19 cellular contexts compared by ENCODE assay signal in the genomic region with DNA sequence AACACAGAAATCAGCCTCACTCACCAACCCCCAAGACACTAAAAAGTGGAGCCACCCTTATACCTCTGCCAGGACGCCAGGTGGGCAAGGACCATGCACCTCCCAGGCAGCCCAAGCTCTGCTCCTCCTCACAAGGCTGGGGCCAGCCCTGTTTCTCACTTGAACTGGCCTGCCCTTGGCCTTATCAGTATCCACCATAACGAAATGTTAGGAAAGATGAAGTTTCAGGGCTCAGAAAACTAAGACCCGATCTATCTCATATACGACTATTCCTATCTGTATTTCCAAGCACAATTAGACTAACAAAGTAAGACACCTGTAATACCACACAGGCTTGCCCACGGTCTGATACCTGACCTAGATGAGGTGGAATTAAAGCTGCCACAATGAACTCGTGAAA. TPM values are rescaled to one million over a fixed set of nuclear protein-coding genes. Genes with fewer than 3 reads are reported as not detected.
DNase-seq lines count a peak whose midpoint lies in the region; ATAC-seq and TF ChIP-seq lines count a peak whose summit lies in the region.
"Had no signal": no experiment of that assay in that cellular context is flagged by ENCODE, and none has a peak within 500 bp of the region (broad histone marks: within the 10 kb centered on the region; RNA-seq: fewer than 3 reads in every experiment).

No MANE protein-coding gene starts in this region.

- H3K4me1 ChIP-seq in esophagus squamous epithelium, result peaks cover 20 to 78% (median 44%) of the 10 kb centered on the region in 3 donors
- peaks cover 0 to 85% (median 67%) of the 10 kb centered on the region in 4 donors for H3K4me1 ChIP-seq in sigmoid colon

- no peaks in the 10 kb centered on the region for H3K27me3 ChIP-seq in esophagus squamous epithelium
- H3K27me3 ChIP-seq in sigmoid colon, result no peaks in the 10 kb centered on the region
- H3K27me3 ChIP-seq: BE2C, MG63 had no signal

- H3K4me3 ChIP-seq in esophagus squamous epithelium (no peak overlapping the region), sigmoid colon (no peak overlapping the region)
- H3K4me3 ChIP-seq: MG63, prostate gland had no signal

- no peak overlapping the region for H3K4me3 Mint-ChIP-seq in activated T-cell treated with anti-CD3 and anti-CD28 coated beads, Interleukin-2, amount 50 U/mL, for 24 hours
- H3K4me3 Mint-ChIP-seq: natural killer cell treated with Interleukin-12 subunit alpha and Interleukin-12 subunit beta and Interleukin-15 and Interleukin-18, amount 100 ng/mL, for 72 hours had no signal

- H3K4me1 Mint-ChIP-seq in activated T-cell treated with anti-CD3 and anti-CD28 coated beads, Interleukin-2, amount 50 U/mL, for 24 hours (ENCODE audit: low read depth), result peaks cover 54% of the 10 kb centered on the region

- no peaks in the 10 kb centered on the region for H3K27me3 Mint-ChIP-seq in activated T-cell treated with anti-CD3 and anti-CD28 coated beads, Interleukin-2, amount 50 U/mL, for 24 hours
- H3K27me3 Mint-ChIP-seq: IgD-negative memory B cell; natural killer cell treated with Interleukin-12 subunit alpha and Interleukin-12 subunit beta and Interleukin-15 and Interleukin-18, amount 100 ng/mL, for 72 hours had no signal

- H3K27ac ChIP-seq in esophagus squamous epithelium, result peak overlapping the region in 3 of 4 donors; percentile 61 to 75 (median 68)
- peak overlapping the region; percentile 2 to 74 (median 60) for H3K27ac ChIP-seq in sigmoid colon
- H3K27ac ChIP-seq: prostate gland had no signal

- no peak for TF ChIP-seq EP300 in sigmoid colon (IDR thresholded peaks at IDR 0.05)

- no peaks in the 10 kb centered on the region for H3K9me3 Mint-ChIP-seq in activated T-cell treated with anti-CD3 and anti-CD28 coated beads, Interleukin-2, amount 50 U/mL, for 24 hours
- H3K9me3 Mint-ChIP-seq: IgD-negative memory B cell; natural killer cell treated with Interleukin-12 subunit alpha and Interleukin-12 subunit beta and Interleukin-15 and Interleukin-18, amount 100 ng/mL, for 72 hours had no signal

- H3K27ac Mint-ChIP-seq in activated T-cell treated with anti-CD3 and anti-CD28 coated beads, Interleukin-2, amount 50 U/mL, for 24 hours, result peak overlapping the region; percentile 22
- H3K27ac Mint-ChIP-seq: IgD-negative memory B cell; natural killer cell treated with Interleukin-12 subunit alpha and Interleukin-12 subunit beta and Interleukin-15 and Interleukin-18, amount 100 ng/mL, for 72 hours had no signal

- intact Hi-C loops in esophagus squamous epithelium (cut with DNase I), result loop anchor here (5.0 kb wide), 1 partner anchor 59 kb away; a partner anchor contains a TSS
- intact Hi-C loops in sigmoid colon (cut with DNase I), result no loop called here

- H3K36me3 ChIP-seq in esophagus squamous epithelium, result peaks cover 0 to 10% (median 0%) of the 10 kb centered on the region in 3 donors
- H3K36me3 ChIP-seq in sigmoid colon, result no peaks in the 10 kb centered on the region
- H3K36me3 ChIP-seq: BE2C, MG63, prostate gland had no signal

- no peak for DNase-seq in activated T-cell treated with anti-CD3 and anti-CD28 coated beads, Interleukin-2, amount 50 U/mL, for 24 hours
- DNase-seq in activated T-cell treated with anti-CD3 and anti-CD28 coated beads, Interleukin-2, amount 50 U/mL, for 1 hour, result no peak
- DNase-seq in OCI-M1 (lab: John Stamatoyannopoulos, UW) (peak; percentile 42), esophagus squamous epithelium (lab: John Stamatoyannopoulos, UW) (no peak), sigmoid colon (no peak)
- DNase-seq in stimulated activated CD4-positive, alpha-beta T cell treated with anti-CD3 and anti-CD28 coated beads, Interleukin-4, amount 100 ng/mL, for 24 hours, result no peak
- DNase-seq in activated effector memory CD4-positive, alpha-beta T cell treated with Interleukin-2 at 50 U/mL for 16 hours, result no peak
- DNase-seq: BE2C, caudate nucleus, MG63, NCI-H187, NCI-H2227 treated with DMSO at 0.1 percent for 48 hours, NCI-H82, substantia nigra, T-helper 1 cell had no signal

- WGBS in esophagus squamous epithelium, 2 donors, result 81 to 91% methylated on average over 5 to 6 of the region's 6 CpGs
- 91 to 94% methylated on average over 6 of the region's 6 CpGs for WGBS in sigmoid colon, 2 donors

- TF ChIP-seq POLR2A in esophagus squamous epithelium (IDR thresholded peaks at IDR 0.05), result no peak
- TF ChIP-seq POLR2A in sigmoid colon (IDR thresholded peaks at IDR 0.05), result no peak

- H3K36me3 Mint-ChIP-seq in activated T-cell treated with anti-CD3 and anti-CD28 coated beads, Interleukin-2, amount 50 U/mL, for 24 hours (ENCODE audit: low read depth), result peaks cover 65% of the 10 kb centered on the region
- H3K36me3 Mint-ChIP-seq: natural killer cell treated with Interleukin-12 subunit alpha and Interleukin-12 subunit beta and Interleukin-15 and Interleukin-18, amount 100 ng/mL, for 72 hours had no signal

- H3K9me3 ChIP-seq in esophagus squamous epithelium (no peaks in the 10 kb centered on the region), sigmoid colon (no peaks in the 10 kb centered on the region)
- H3K9me3 ChIP-seq: BE2C, MG63, prostate gland had no signal

- TF ChIP-seq CTCF in esophagus squamous epithelium (IDR thresholded peaks at IDR 0.05) (no peak), sigmoid colon (IDR thresholded peaks at IDR 0.05) (no peak)

- no peak for ATAC-seq in GM18870 (IDR thresholded peaks at IDR 0.05; ENCODE audit: unreplicated experiment)
- ATAC-seq: natural killer cell treated with Interleukin-12 subunit alpha and Interleukin-12 subunit beta and Interleukin-15 and Interleukin-18, amount 100 ng/mL, for 72 hours had no signal

RNA-seq across cellular contexts. Expression of a gene that starts 6.9 kb away (rescaled TPM):
- total RNA-seq in esophagus squamous epithelium, result 10 to 100 TPM; 18.3 to 43.7 (median 21.2) TPM
- total RNA-seq in sigmoid colon, result 100 to 1,000 TPM in 2 of 4 donors, 10 to 100 TPM in 2; 86.7 to 120 (median 98.4) TPM
- polyA plus RNA-seq in sigmoid colon, result 10 to 100 TPM; 15.0 to 40.0 (median 16.2) TPM

RNA-seq across cellular contexts. Expression of a gene that starts 15.5 kb away (rescaled TPM):
- total RNA-seq in esophagus squamous epithelium (10 to 100 TPM; 14.2 to 38.0 (median 24.4) TPM), sigmoid colon (10 to 100 TPM; 50.0 to 62.6 (median 62.2) TPM)
- polyA plus RNA-seq in sigmoid colon, result 100 to 1,000 TPM in 1 of 3 donors, 10 to 100 TPM in 2; 48.0 to 137 (median 76.3) TPM

RNA-seq across cellular contexts. Expression of a gene that starts 59.5 kb away (rescaled TPM):
- total RNA-seq in esophagus squamous epithelium (under 1 TPM; 0.38 to 0.95 (median 0.85) TPM), sigmoid colon (1 to 10 TPM in 2 of 4 donors, under 1 TPM in 1, not detected in 1; 0.36 to 1.9 (median 1.2) TPM)
- 1 to 10 TPM; 2.5 to 6.6 (median 4.3) TPM for polyA plus RNA-seq in sigmoid colon
